8 cellular contexts compared by ENCODE assay signal in genomic region chr2:197159681-197160211, GRCh38.
DNase-seq lines count a peak whose midpoint lies in the region; ATAC-seq and TF ChIP-seq lines count a peak whose summit lies in the region.

No MANE protein-coding gene starts in this region.

- H3K4me2 ChIP-seq in OCI-LY7 (ENCODE audit: low read length): peak overlapping the region; percentile 81

- H3K27ac Mint-ChIP-seq in stimulated activated naive CD8-positive, alpha-beta T cell treated with anti-CD3 and anti-CD28 coated beads, Interleukin-15, Interleukin-2, amounts not matched to agents 100 ng/mL and 50 ng/mL, for 24 hours: peak overlapping the region; percentile 92

- TF ChIP-seq CTCF in OCI-LY7 (conservative IDR thresholded peaks at IDR 0.05; ENCODE audit: low read length): no peak

- peaks cover 18% of the 10 kb centered on the region for H3K36me3 ChIP-seq in OCI-LY7 (ENCODE audit: insufficient read depth, low read length)

- H3K4me3 ChIP-seq in OCI-LY7 (ENCODE audit: low read depth, low read length, poor library complexity, severe bottlenecking): no peak overlapping the region

- no peak overlapping the region; the same call in 1 of the 2 replicates for H2AFZ ChIP-seq in OCI-LY7 (ENCODE audit: low read length)

- H3K27ac ChIP-seq in OCI-LY7 (ENCODE audit: low read depth, low read length, poor library complexity, severe bottlenecking): peak overlapping the region; percentile 67

- POLR2A ChIA-PET in OCI-LY7 (lab: Charles Lee) (interaction anchor here (0.6 to 1.9 kb wide), 7 partner anchors 15 to 131 kb away, joined by 3 to 10 read pairs (median 4); no protein-coding TSS in a partner anchor), HEK293T (lab: Yijun Ruan, JAX) (no interaction called here)

- no peaks in the 10 kb centered on the region for H4K20me1 ChIP-seq in OCI-LY7 (ENCODE audit: insufficient read depth, low read length)

- H3K9me2 ChIP-seq in OCI-LY7 (ENCODE audit: insufficient read depth, low read length): no peaks in the 10 kb centered on the region

- DNase-seq in activated T-cell treated with anti-CD3 and anti-CD28 coated beads for 24 hours (ENCODE audit: low read depth) (peak; percentile 23), activated T-cell treated with anti-CD3 and anti-CD28 coated beads for 4 hours (no peak), OCI-LY7 (ENCODE audit: low spot score) (no peak), dermis microvascular lymphatic vessel endothelial cell (ENCODE audit: low read depth in 2 of 2) (peak; percentile 41 to 96), NCI-H187 (lab: John Stamatoyannopoulos, UW) (no peak), HEK293T (ENCODE audit: extremely low spot score) (no peak)

- H3K9me3 Mint-ChIP-seq in stimulated activated naive CD8-positive, alpha-beta T cell treated with anti-CD3 and anti-CD28 coated beads, Interleukin-15, Interleukin-2, amounts not matched to agents 100 ng/mL and 50 ng/mL, for 24 hours: peaks cover 3% of the 10 kb centered on the region

- peaks cover 20% of the 10 kb centered on the region for H3K9me3 ChIP-seq in OCI-LY7 (ENCODE audit: low read length)

- H3K4me1 ChIP-seq in OCI-LY7 (ENCODE audit: insufficient read depth, low read length, poor library complexity, severe bottlenecking): peaks cover 62% of the 10 kb centered on the region

- CTCF ChIA-PET in OCI-LY7 (lab: Charles Lee; ENCODE audit: unreplicated experiment) (no interaction called here), HEK293T (lab: Yijun Ruan, JAX) (interaction anchor here (2.1 kb wide), 1 partner anchor 9 kb away, joined by 9 read pairs; no protein-coding TSS in a partner anchor)

- H3K4me1 Mint-ChIP-seq in stimulated activated naive CD8-positive, alpha-beta T cell treated with anti-CD3 and anti-CD28 coated beads, Interleukin-15, Interleukin-2, amounts not matched to agents 100 ng/mL and 50 ng/mL, for 24 hours (ENCODE audit: low read depth): peaks cover 91% of the 10 kb centered on the region

- no TSS peak for BruUV-seq in OCI-LY7 (replicated peaks; lab: Mats Ljungman, UMichigan)

- ATAC-seq in GM19023 (IDR thresholded peaks at IDR 0.05; ENCODE audit: unreplicated experiment): no peak

- intact Hi-C loops in OCI-LY7 (cut with micrococcal nuclease; ENCODE audit: unreplicated experiment): loop anchor here (10.0 kb wide), 1 partner anchor 1505 kb away; the partner anchor contains the start of gene SLC39A10

- H3K4me3 Mint-ChIP-seq in stimulated activated naive CD8-positive, alpha-beta T cell treated with anti-CD3 and anti-CD28 coated beads, Interleukin-15, Interleukin-2, amounts not matched to agents 100 ng/mL and 50 ng/mL, for 24 hours: peak overlapping the region; percentile 43

- no peaks in the 10 kb centered on the region for H3K27me3 Mint-ChIP-seq in stimulated activated naive CD8-positive, alpha-beta T cell treated with anti-CD3 and anti-CD28 coated beads, Interleukin-15, Interleukin-2, amounts not matched to agents 100 ng/mL and 50 ng/mL, for 24 hours

- peaks cover 39% of the 10 kb centered on the region for H3K36me3 Mint-ChIP-seq in stimulated activated naive CD8-positive, alpha-beta T cell treated with anti-CD3 and anti-CD28 coated beads, Interleukin-15, Interleukin-2, amounts not matched to agents 100 ng/mL and 50 ng/mL, for 24 hours (ENCODE audit: low read depth)

- peaks cover 53% of the 10 kb centered on the region; the same call in 1 of the 2 replicates for H3K79me2 ChIP-seq in OCI-LY7 (ENCODE audit: insufficient read depth, low read depth, low read length)

TF ChIP-seq in HEK293T, 16 proteins besides CTCF, POLR2A, EP300 and RAD21:
- TF ChIP-seq SP1 (IDR thresholded peaks at IDR 0.05) (no peak), ZNF384 (IDR thresholded peaks at IDR 0.05) (no peak), FOXA1 (IDR thresholded peaks at IDR 0.05) (no peak), SUZ12 (IDR thresholded peaks at IDR 0.05) (no peak), FOXM1 (IDR thresholded peaks at IDR 0.05; ENCODE audit: borderline replicate concordance) (no peak), FOXK2 (IDR thresholded peaks at IDR 0.05) (no peak), NFRKB (IDR thresholded peaks at IDR 0.05) (no peak), ARNT (IDR thresholded peaks at IDR 0.05) (no peak), CTBP1 (IDR thresholded peaks at IDR 0.05; ENCODE audit: borderline replicate concordance) (no peak), LEF1 (IDR thresholded peaks at IDR 0.05; ENCODE audit: borderline replicate concordance) (no peak), BHLHE40 (IDR thresholded peaks at IDR 0.05; ENCODE audit: borderline replicate concordance) (no peak), HDGF (IDR thresholded peaks at IDR 0.05; ENCODE audit: borderline replicate concordance) (no peak), ELF4 (IDR thresholded peaks at IDR 0.05) (no peak), TARDBP (IDR thresholded peaks at IDR 0.05) (no peak), L3MBTL2 (conservative IDR thresholded peaks at IDR 0.05) (no peak)
- TF ChIP-seq, protein P1, sequence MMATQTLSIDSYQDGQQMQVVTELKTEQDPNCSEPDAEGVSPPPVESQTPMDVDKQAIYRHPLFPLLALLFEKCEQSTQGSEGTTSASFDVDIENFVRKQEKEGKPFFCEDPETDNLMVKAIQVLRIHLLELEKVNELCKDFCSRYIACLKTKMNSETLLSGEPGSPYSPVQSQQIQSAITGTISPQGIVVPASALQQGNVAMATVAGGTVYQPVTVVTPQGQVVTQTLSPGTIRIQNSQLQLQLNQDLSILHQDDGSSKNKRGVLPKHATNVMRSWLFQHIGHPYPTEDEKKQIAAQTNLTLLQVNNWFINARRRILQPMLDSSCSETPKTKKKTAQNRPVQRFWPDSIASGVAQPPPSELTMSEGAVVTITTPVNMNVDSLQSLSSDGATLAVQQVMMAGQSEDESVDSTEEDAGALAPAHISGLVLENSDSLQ (IDR thresholded peaks at IDR 0.05): no peak

Comparison
In these comparisons a context has a peak if more than half of its experiments do, and no peak if none do; other contexts are left out.
1. DNase-seq: peak in activated T-cell treated with anti-CD3 and anti-CD28 coated beads for 24 hours (single experiment) and dermis microvascular lymphatic vessel endothelial cell (2 of 2); none in activated T-cell treated with anti-CD3 and anti-CD28 coated beads for 4 hours (single experiment), OCI-LY7 (single experiment), NCI-H187 (0 of 2) and HEK293T (single experiment).